1 cellular context compared by ENCODE assay signal in genomic region chr1:19066248-19066873, GRCh38.
TF ChIP-seq lines count a peak whose summit lies in the region.

No MANE protein-coding gene starts in this region.

TF ChIP-seq in HepG2, 621 proteins besides CTCF, POLR2A, EP300 and RAD21 (continued from another document):
- TF ChIP-seq, protein P1, sequence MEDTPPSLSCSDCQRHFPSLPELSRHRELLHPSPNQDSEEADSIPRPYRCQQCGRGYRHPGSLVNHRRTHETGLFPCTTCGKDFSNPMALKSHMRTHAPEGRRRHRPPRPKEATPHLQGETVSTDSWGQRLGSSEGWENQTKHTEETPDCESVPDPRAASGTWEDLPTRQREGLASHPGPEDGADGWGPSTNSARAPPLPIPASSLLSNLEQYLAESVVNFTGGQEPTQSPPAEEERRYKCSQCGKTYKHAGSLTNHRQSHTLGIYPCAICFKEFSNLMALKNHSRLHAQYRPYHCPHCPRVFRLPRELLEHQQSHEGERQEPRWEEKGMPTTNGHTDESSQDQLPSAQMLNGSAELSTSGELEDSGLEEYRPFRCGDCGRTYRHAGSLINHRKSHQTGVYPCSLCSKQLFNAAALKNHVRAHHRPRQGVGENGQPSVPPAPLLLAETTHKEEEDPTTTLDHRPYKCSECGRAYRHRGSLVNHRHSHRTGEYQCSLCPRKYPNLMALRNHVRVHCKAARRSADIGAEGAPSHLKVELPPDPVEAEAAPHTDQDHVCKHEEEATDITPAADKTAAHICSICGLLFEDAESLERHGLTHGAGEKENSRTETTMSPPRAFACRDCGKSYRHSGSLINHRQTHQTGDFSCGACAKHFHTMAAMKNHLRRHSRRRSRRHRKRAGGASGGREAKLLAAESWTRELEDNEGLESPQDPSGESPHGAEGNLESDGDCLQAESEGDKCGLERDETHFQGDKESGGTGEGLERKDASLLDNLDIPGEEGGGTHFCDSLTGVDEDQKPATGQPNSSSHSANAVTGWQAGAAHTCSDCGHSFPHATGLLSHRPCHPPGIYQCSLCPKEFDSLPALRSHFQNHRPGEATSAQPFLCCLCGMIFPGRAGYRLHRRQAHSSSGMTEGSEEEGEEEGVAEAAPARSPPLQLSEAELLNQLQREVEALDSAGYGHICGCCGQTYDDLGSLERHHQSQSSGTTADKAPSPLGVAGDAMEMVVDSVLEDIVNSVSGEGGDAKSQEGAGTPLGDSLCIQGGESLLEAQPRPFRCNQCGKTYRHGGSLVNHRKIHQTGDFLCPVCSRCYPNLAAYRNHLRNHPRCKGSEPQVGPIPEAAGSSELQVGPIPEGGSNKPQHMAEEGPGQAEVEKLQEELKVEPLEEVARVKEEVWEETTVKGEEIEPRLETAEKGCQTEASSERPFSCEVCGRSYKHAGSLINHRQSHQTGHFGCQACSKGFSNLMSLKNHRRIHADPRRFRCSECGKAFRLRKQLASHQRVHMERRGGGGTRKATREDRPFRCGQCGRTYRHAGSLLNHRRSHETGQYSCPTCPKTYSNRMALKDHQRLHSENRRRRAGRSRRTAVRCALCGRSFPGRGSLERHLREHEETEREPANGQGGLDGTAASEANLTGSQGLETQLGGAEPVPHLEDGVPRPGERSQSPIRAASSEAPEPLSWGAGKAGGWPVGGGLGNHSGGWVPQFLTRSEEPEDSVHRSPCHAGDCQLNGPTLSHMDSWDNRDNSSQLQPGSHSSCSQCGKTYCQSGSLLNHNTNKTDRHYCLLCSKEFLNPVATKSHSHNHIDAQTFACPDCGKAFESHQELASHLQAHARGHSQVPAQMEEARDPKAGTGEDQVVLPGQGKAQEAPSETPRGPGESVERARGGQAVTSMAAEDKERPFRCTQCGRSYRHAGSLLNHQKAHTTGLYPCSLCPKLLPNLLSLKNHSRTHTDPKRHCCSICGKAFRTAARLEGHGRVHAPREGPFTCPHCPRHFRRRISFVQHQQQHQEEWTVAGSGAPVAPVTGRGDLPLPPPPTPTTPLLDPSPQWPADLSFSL (CRISPR knock-in tag; IDR thresholded peaks at IDR 0.05), result no peak
- no peak for TF ChIP-seq ZNF790 (CRISPR knock-in tag; IDR thresholded peaks at IDR 0.05; ENCODE audit: borderline replicate concordance)
- TF ChIP-seq XBP1 (CRISPR knock-in tag; IDR thresholded peaks at IDR 0.05), result no peak
- no peak for TF ChIP-seq FOXC1 (CRISPR knock-in tag; IDR thresholded peaks at IDR 0.05; ENCODE audit: borderline replicate concordance)
- no peak for TF ChIP-seq SP5 (CRISPR knock-in tag; IDR thresholded peaks at IDR 0.05; ENCODE audit: borderline replicate concordance, low read depth)
- peak; percentile 44 for TF ChIP-seq NFE2L2 (IDR thresholded peaks at IDR 0.05; ENCODE audit: low read length)
- TF ChIP-seq NFE2L1 (CRISPR knock-in tag; IDR thresholded peaks at IDR 0.05; ENCODE audit: borderline replicate concordance), result no peak
- no peak for TF ChIP-seq ZNF530 (CRISPR knock-in tag; IDR thresholded peaks at IDR 0.05; ENCODE audit: low read depth)
- no peak for TF ChIP-seq ISL2 (CRISPR knock-in tag; IDR thresholded peaks at IDR 0.05)
- no peak for TF ChIP-seq STAT5B (CRISPR knock-in tag; IDR thresholded peaks at IDR 0.05)
- 0 out of 4 replicates have a peak, but pooled peaks of 1 of the 2 experiments have one; percentile 1 for TF ChIP-seq MAFK (conservative IDR thresholded peaks at IDR 0.05 in 1 of 2, IDR thresholded peaks at IDR 0.05 in 1 of 2; ENCODE audit: low read length in 2 of 2)
- no peak for TF ChIP-seq ELF3 (CRISPR knock-in tag; IDR thresholded peaks at IDR 0.05)
- peak; percentile 31; the same call in 1 of the 2 replicates for TF ChIP-seq ZNF274 (CRISPR knock-in tag; IDR thresholded peaks at IDR 0.05)
- no peak for TF ChIP-seq ARHGAP35 (CRISPR knock-in tag; IDR thresholded peaks at IDR 0.05; ENCODE audit: borderline replicate concordance)
